Comparison of ENCODE assay signal across 8 cellular contexts in genomic region chr4:142840516-142841123, GRCh38. TPM values are rescaled to one million over a fixed set of nuclear protein-coding genes. Genes with fewer than 3 reads are reported as not detected.
DNase-seq lines count a peak whose midpoint lies in the region; ATAC-seq and TF ChIP-seq lines count a peak whose summit lies in the region.

No MANE protein-coding gene starts in this region.

- H3K27ac ChIP-seq in heart right ventricle, result no peak overlapping the region
- no peak overlapping the region for H3K27ac ChIP-seq in OCI-LY3 (ENCODE audit: low read length)

- no peaks in the 10 kb centered on the region for H4K20me1 ChIP-seq in OCI-LY3 (ENCODE audit: insufficient read depth, low read length)

- intact Hi-C loops in heart right ventricle (cut with DNase I), result loop anchor here in 6 of 10 donors (2.0 to 10.0 kb wide), 8 partner anchors 486 to 1686 kb away; no protein-coding TSS in a partner anchor
- intact Hi-C loops in left ventricle myocardium superior (cut with micrococcal nuclease), result loop anchor here (5.0 kb wide), 1 partner anchor 488 kb away; no protein-coding TSS in a partner anchor

- no peak overlapping the region for H3K9ac ChIP-seq in OCI-LY3 (ENCODE audit: low read length)

- peak; percentile 13 to 80 (median 69) for TF ChIP-seq CTCF in heart right ventricle (IDR thresholded peaks at IDR 0.05)
- peak; percentile 90 for TF ChIP-seq CTCF in OCI-LY3 (IDR thresholded peaks at IDR 0.05; ENCODE audit: low read depth, low read length)
- TF ChIP-seq CTCF in epithelial cell of esophagus (IDR thresholded peaks at IDR 0.05; ENCODE audit: insufficient read depth, low read depth, low read length, missing control alignments), result peak; percentile 60
- TF ChIP-seq CTCF in retinal pigment epithelial cell (conservative IDR thresholded peaks at IDR 0.05; ENCODE audit: low read depth, low read length), result peak; percentile 70

- H3K27me3 ChIP-seq in heart right ventricle (peaks cover 0 to 21% (median 1%) of the 10 kb centered on the region in 7 donors), OCI-LY3 (ENCODE audit: low read depth, low read length) (no peaks in the 10 kb centered on the region)

- H3K9me3 ChIP-seq in heart right ventricle (no peaks in the 10 kb centered on the region), OCI-LY3 (ENCODE audit: insufficient read depth, low read length) (no peaks in the 10 kb centered on the region)

- H2AFZ ChIP-seq in OCI-LY3 (ENCODE audit: low read depth, low read length), result no peak overlapping the region

- WGBS in heart right ventricle, 2 donors, result 43 to 82% methylated on average over 1 of the region's 1 CpG

- ATAC-seq in heart right ventricle, result no peak
- ATAC-seq in left ventricle myocardium superior, result no peak
- ATAC-seq in GM19395 (IDR thresholded peaks at IDR 0.05; ENCODE audit: unreplicated experiment), result no peak

- H3K4me1 ChIP-seq in heart right ventricle, result peaks cover 0 to 24% (median 0%) of the 10 kb centered on the region in 9 donors
- H3K4me1 ChIP-seq in OCI-LY3 (ENCODE audit: low read length), result no peaks in the 10 kb centered on the region

- no peak overlapping the region for H3K4me2 ChIP-seq in OCI-LY3 (ENCODE audit: low read length)

- no peak for DNase-seq in heart right ventricle
- no peak for DNase-seq in left ventricle myocardium superior
- peak; percentile 61 for DNase-seq in epithelial cell of esophagus (ENCODE audit: low read depth)
- no peak for DNase-seq in retinal pigment epithelial cell (ENCODE audit: low read depth)
- DNase-seq in 8988T, result no peak
- DNase-seq in stimulated activated naive CD4-positive, alpha-beta T cell treated with Interleukin-2 at 50 U/mL for 16 hours (lab: John Stamatoyannopoulos, UW), result no peak

- H3K79me2 ChIP-seq in OCI-LY3 (ENCODE audit: low read length), result no peaks in the 10 kb centered on the region

- H3K36me3 ChIP-seq in heart right ventricle (no peaks in the 10 kb centered on the region), OCI-LY3 (replicated peaks; ENCODE audit: low read depth, low read length) (no peaks in the 10 kb centered on the region)

- H3K4me3 ChIP-seq in heart right ventricle, result no peak overlapping the region
- no peak overlapping the region for H3K4me3 ChIP-seq in OCI-LY3 (ENCODE audit: low read length)
- H3K4me3 ChIP-seq in epithelial cell of esophagus (ENCODE audit: low read length), result no peak overlapping the region
- no peak overlapping the region for H3K4me3 ChIP-seq in retinal pigment epithelial cell (ENCODE audit: low read length)

RNA-seq across cellular contexts. Expression of gene INPP4B, which starts 5.5 kb away (rescaled TPM):
- total RNA-seq in heart right ventricle, result 10 to 100 TPM in 8 of 10 donors, 1 to 10 TPM in 2; 5.8 to 100.0 (median 52.1) TPM
- polyA plus RNA-seq in heart right ventricle, result 1 to 10 TPM; 3.7 to 6.9 TPM
- total RNA-seq in left ventricle myocardium superior, result 15.5 TPM
